In genomic region chr12:104506691-104507401, GRCh38 we compare ENCODE assay signal across 1 cellular context.
TF ChIP-seq lines count a peak whose summit lies in the region.

No MANE protein-coding gene starts in this region.

TF ChIP-seq in WTC11, 78 proteins besides CTCF, POLR2A, EP300 and RAD21 (continued from another document):
- TF ChIP-seq, protein P1, sequence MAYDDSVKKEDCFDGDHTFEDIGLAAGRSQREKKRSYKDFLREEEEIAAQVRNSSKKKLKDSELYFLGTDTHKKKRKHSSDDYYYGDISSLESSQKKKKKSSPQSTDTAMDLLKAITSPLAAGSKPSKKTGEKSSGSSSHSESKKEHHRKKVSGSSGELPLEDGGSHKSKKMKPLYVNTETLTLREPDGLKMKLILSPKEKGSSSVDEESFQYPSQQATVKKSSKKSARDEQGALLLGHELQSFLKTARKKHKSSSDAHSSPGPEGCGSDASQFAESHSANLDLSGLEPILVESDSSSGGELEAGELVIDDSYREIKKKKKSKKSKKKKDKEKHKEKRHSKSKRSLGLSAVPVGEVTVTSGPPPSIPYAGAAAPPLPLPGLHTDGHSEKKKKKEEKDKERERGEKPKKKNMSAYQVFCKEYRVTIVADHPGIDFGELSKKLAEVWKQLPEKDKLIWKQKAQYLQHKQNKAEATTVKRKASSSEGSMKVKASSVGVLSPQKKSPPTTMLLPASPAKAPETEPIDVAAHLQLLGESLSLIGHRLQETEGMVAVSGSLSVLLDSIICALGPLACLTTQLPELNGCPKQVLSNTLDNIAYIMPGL (CRISPR knock-in tag; IDR thresholded peaks at IDR 0.05), result no peak
- 0 out of 2 replicates have a peak, but pooled peaks have one; percentile 26 for TF ChIP-seq ETV6 (CRISPR knock-in tag; IDR thresholded peaks at IDR 0.05)
- TF ChIP-seq MAX (CRISPR knock-in tag; IDR thresholded peaks at IDR 0.05), result no peak
TF ChIP-seq in WTC11: peak in this region for 4.
